8 cellular contexts compared by ENCODE assay signal in the genomic region with DNA sequence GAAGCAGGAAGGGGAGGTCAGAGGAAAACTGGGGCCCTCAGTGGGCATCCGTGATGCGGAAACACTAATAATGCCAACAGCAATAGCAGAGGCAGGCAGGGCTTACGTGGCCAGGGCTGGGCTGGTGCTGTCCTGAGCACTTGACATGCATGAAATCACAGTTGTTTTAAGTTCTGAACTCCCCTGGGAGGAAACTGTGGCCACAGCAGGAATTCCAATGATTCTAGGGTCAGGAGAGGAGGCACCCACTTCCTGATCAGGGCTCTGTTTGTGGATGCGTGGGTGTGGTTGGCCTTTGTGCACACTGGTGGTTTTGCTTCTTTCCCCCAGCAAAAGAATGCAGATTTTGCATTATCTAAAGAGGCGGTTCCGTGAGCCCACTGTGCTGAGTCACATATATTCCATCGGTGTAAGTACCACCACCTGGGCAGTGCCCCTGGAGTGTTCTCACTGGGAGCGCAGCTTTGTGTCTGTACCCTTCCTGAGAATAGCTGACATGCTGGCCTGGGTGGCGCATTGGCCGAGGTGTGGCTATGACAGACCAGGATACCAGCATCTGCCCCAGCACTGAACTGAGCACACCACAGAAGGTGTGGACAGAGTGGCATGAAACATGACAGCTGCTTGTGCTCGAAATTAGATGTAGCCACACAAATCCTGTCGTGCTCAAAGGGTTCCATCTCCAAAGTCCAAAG.
DNase-seq lines count a peak whose midpoint lies in the region; ATAC-seq lines count a peak whose summit lies in the region.

No MANE protein-coding gene starts in this region.

- no peak overlapping the region for H3K4me3 ChIP-seq in mucosa of rectum (ENCODE audit: low read length in 2 of 2)

- H3K36me3 ChIP-seq in mucosa of rectum (ENCODE audit: control insufficient read depth in 2 of 2, insufficient read depth in 2 of 2, low read length in 2 of 2), result peaks cover 0 to 3% of the 10 kb centered on the region in 2 donors

- H3K4me1 ChIP-seq in mucosa of rectum (ENCODE audit: control insufficient read depth in 2 of 2, insufficient read depth in 2 of 2, low read length in 2 of 2), result peaks cover 39 to 59% of the 10 kb centered on the region in 2 donors

- no peaks in the 10 kb centered on the region for H3K27me3 ChIP-seq in mucosa of rectum (ENCODE audit: control insufficient read depth in 2 of 2, insufficient read depth in 2 of 2, low read length in 2 of 2)

- peak overlapping the region; percentile 60 to 74 for H3K9ac ChIP-seq in mucosa of rectum (ENCODE audit: low read depth in 1 of 2, low read length in 2 of 2)

- in situ Hi-C loops in ACHN (cut with HindIII; ENCODE audit: low pct_ligation_motif_present, low pct_unique_long_range_greater_than_20kb, low sequenced_read_pairs), result no loop called here

- H3K9me3 ChIP-seq in mucosa of rectum (ENCODE audit: control insufficient read depth in 2 of 2, low read length in 2 of 2), result no peaks in the 10 kb centered on the region

- peak overlapping the region; percentile 92 to 96 for H3K27ac ChIP-seq in mucosa of rectum (ENCODE audit: low read depth in 2 of 2, low read length in 2 of 2)

- no peak for ATAC-seq in GM19452 (IDR thresholded peaks at IDR 0.05; ENCODE audit: unreplicated experiment)

- DNase-seq in ACHN, result peak; percentile 96
- DNase-seq in HuH-7.5 (ENCODE audit: low spot score), result peak; percentile 33
- DNase-seq in dermis microvascular lymphatic vessel endothelial cell (ENCODE audit: low read depth in 2 of 2), result peak; percentile 80 to 82
- no peak for DNase-seq in central memory CD4-positive, alpha-beta T cell
- no peak for DNase-seq in activated naive CD4-positive, alpha-beta T cell (lab: John Stamatoyannopoulos, UW)
- no peak for DNase-seq in NOMO-1 treated with dmso at 0.1 percent for 144 hours (lab: John Stamatoyannopoulos, UW; ENCODE audit: unreplicated experiment)

Comparison
In these comparisons a context has a peak if more than half of its experiments do, and no peak if none do; other contexts are left out.
1. DNase-seq: peak in ACHN (single experiment), HuH-7.5 (single experiment) and dermis microvascular lymphatic vessel endothelial cell (2 of 2); none in central memory CD4-positive, alpha-beta T cell (single experiment), activated naive CD4-positive, alpha-beta T cell (0 of 4) and NOMO-1 treated with dmso at 0.1 percent for 144 hours (single experiment).